8 cellular contexts compared by ENCODE assay signal in genomic region chr6:26234421-26235239, GRCh38.
A peak's percentile ranks its signal among the peaks of the same experiment; 100 is the strongest.
DNase-seq lines count a peak whose midpoint lies in the region; ATAC-seq and TF ChIP-seq lines count a peak whose summit lies in the region.

No MANE protein-coding gene starts in this region.

- peaks cover 8% of the 10 kb centered on the region for H3K4me1 Mint-ChIP-seq in endodermal cell
- peaks cover 41% of the 10 kb centered on the region for H3K4me1 Mint-ChIP-seq in stimulated activated naive CD8-positive, alpha-beta T cell treated with anti-CD3 and anti-CD28 coated beads, Interleukin-15, amount 100 ng/mL, for 72 hours

- peak overlapping the region; percentile 56 for H3K9ac ChIP-seq in endodermal cell (ENCODE audit: extremely low read depth, low read length, poor library complexity, severe bottlenecking)

- peak overlapping the region; percentile 68 for H3K27ac ChIP-seq in endodermal cell (ENCODE audit: low read depth, low read length)

- ATAC-seq in GM18502 (IDR thresholded peaks at IDR 0.05; ENCODE audit: poor library complexity, unreplicated experiment) (peak; percentile 62), HG02885 (IDR thresholded peaks at IDR 0.05; ENCODE audit: poor library complexity, unreplicated experiment) (peak; percentile 65)
- ATAC-seq in stimulated activated naive CD8-positive, alpha-beta T cell treated with anti-CD3 and anti-CD28 coated beads, Interleukin-15, amount 100 ng/mL, for 72 hours: peak; percentile 57

- H3K36me3 ChIP-seq in endodermal cell (ENCODE audit: control insufficient read depth, insufficient read depth, low read length): no peaks in the 10 kb centered on the region

- no peaks in the 10 kb centered on the region for H3K36me3 Mint-ChIP-seq in endodermal cell (ENCODE audit: low read depth)

- peak overlapping the region; percentile 64 for H3K4me3 Mint-ChIP-seq in endodermal cell
- peak overlapping the region; percentile 86 to 87 for H3K4me3 Mint-ChIP-seq in stimulated activated naive CD8-positive, alpha-beta T cell treated with anti-CD3 and anti-CD28 coated beads, Interleukin-15, amount 100 ng/mL, for 72 hours

- no peaks in the 10 kb centered on the region for H3K9me3 Mint-ChIP-seq in endodermal cell
- no peaks in the 10 kb centered on the region for H3K9me3 Mint-ChIP-seq in stimulated activated naive CD8-positive, alpha-beta T cell treated with anti-CD3 and anti-CD28 coated beads, Interleukin-15, amount 100 ng/mL, for 72 hours

- H3K27me3 ChIP-seq in endodermal cell (ENCODE audit: control insufficient read depth, insufficient read depth, low read length, poor library complexity, severe bottlenecking): peaks cover 9% of the 10 kb centered on the region

- no peaks in the 10 kb centered on the region for H3K9me3 ChIP-seq in endodermal cell (ENCODE audit: control insufficient read depth, low read length)

- H3K27ac Mint-ChIP-seq in endodermal cell: peak overlapping the region; percentile 87
- peak overlapping the region; percentile 100 for H3K27ac Mint-ChIP-seq in stimulated activated naive CD8-positive, alpha-beta T cell treated with anti-CD3 and anti-CD28 coated beads, Interleukin-15, amount 100 ng/mL, for 72 hours

- no peaks in the 10 kb centered on the region for H3K4me1 ChIP-seq in endodermal cell (ENCODE audit: control insufficient read depth, insufficient read depth, low read length)

- no peaks in the 10 kb centered on the region for H3K27me3 Mint-ChIP-seq in endodermal cell (ENCODE audit: insufficient read depth)
- H3K27me3 Mint-ChIP-seq in stimulated activated naive CD8-positive, alpha-beta T cell treated with anti-CD3 and anti-CD28 coated beads, Interleukin-15, amount 100 ng/mL, for 72 hours: no peaks in the 10 kb centered on the region

- peak overlapping the region; percentile 81 for H3K4me3 ChIP-seq in endodermal cell (ENCODE audit: low read length)

- TF ChIP-seq CTCF in endodermal cell (conservative IDR thresholded peaks at IDR 0.05): no peak

- DNase-seq in 8988T (peak; percentile 51), NCI-H345 treated with DMSO at 0.1 percent for 48 hours (lab: John Stamatoyannopoulos, UW; ENCODE audit: unreplicated experiment) (peak; percentile 23), endodermal cell (peak; percentile 87), mucosa of gallbladder (ENCODE audit: low spot score) (peak; percentile 85)
- DNase-seq in activated CD4-positive, alpha-beta T cell treated with anti-CD3 and anti-CD28 coated beads, Interleukin-2, amount 50 U/mL, for 48 hours: peak; percentile 71 to 79
- DNase-seq in stimulated activated naive CD8-positive, alpha-beta T cell treated with anti-CD3 and anti-CD28 coated beads, Interleukin-15, amount 100 ng/mL, for 72 hours: peak; percentile 85 to 92

- 1 to 31% methylated on average over 9 to 34 of the region's 34 CpGs for WGBS in endodermal cell (ENCODE audit: insufficient coverage in 1 of 2, insufficient read length in 1 of 2), 2 experiments

Comparison
In these comparisons a context has a peak if more than half of its experiments do, and no peak if none do; other contexts are left out.
1. Peak in every context shown above with its lines: DNase-seq, ATAC-seq, H3K4me3 ChIP-seq and H3K27ac ChIP-seq.
2. DNase-seq: peak in every context shown above with its lines; median percentile 88 in stimulated activated naive CD8-positive, alpha-beta T cell treated with anti-CD3 and anti-CD28 coated beads, Interleukin-15, amount 100 ng/mL, for 72 hours; 87 in endodermal cell; 85 in mucosa of gallbladder; 75 in activated CD4-positive, alpha-beta T cell treated with anti-CD3 and anti-CD28 coated beads, Interleukin-2, amount 50 U/mL, for 48 hours; 51 in 8988T; 23 in NCI-H345 treated with DMSO at 0.1 percent for 48 hours.